Comparison of ENCODE assay signal across 1 cellular context in the genomic region with DNA sequence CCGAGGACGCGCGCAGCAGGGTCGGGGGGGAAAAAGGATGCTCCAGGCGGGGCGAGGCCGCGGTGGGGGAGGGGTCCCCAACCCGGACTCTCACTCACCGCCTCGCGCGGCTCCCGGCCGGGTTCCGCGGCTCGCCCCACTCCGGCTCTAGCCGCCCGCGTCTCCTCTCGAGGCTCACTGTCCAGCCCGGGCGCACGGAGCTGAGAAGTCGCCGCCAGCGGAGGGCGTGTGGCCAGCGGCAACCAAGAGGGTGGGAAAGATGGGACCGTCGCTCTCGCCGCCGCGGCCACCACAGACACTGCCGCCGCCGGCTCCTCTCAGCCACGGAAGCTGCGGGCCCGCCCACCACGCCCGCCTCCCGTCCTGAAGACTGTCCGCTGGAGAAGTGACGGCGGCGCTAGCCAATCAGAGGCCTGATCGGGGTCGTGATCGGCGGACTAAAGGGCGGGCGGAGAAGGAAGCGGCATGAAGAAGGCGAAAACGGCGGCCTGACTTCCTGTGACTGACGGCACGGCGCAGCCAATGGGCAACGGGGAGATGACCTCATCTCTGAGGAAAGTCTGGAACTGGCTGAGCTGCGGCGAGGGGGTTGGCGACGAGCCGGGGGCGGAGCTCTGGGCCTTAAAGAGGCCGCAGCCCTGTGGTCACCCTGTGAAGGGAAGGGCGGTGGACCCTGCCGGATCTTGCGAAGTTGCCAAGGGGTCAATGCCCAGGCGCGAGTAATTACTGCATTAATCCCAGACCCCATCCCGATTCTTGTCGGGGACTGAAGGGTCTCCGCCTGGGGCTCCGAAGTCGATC.
A peak's percentile ranks its signal among the peaks of the same experiment; 100 is the strongest.
TF ChIP-seq lines count a peak whose summit lies in the region.

TSS of gene MRTFA (minus strand) at position 340 of the 801 bp plus-strand sequence.

TF ChIP-seq in K562, 482 proteins besides CTCF, POLR2A, EP300 and RAD21 (continued from another document and continues in another):
- TF ChIP-seq MYNN (IDR thresholded peaks at IDR 0.05) (no peak), MYNN (CRISPR knock-in tag; IDR thresholded peaks at IDR 0.05) (no peak), FUS (optimal IDR thresholded peaks at IDR 0.05; ENCODE audit: low read depth, low read length) (no peak), MEF2A (IDR thresholded peaks at IDR 0.05; ENCODE audit: control insufficient read depth, low read depth, low read length) (no peak), PML (IDR thresholded peaks at IDR 0.05; ENCODE audit: low read length) (peak; percentile 39; the same call in 1 of the 2 replicates), CBX8 (IDR thresholded peaks at IDR 0.05; ENCODE audit: borderline replicate concordance, extremely low read depth, low read depth, low read length, poor library complexity, severe bottlenecking) (no peak), RREB1 (CRISPR knock-in tag; IDR thresholded peaks at IDR 0.05) (peak; percentile 69; the same call in 1 of the 2 replicates), KDM5B (IDR thresholded peaks at IDR 0.05; ENCODE audit: insufficient replicate concordance, low read depth, low read length) (peak; percentile 61), HMGN3 (IDR thresholded peaks at IDR 0.05; ENCODE audit: borderline replicate concordance, extremely low read depth, insufficient read length, low read depth, low read length) (peak; percentile 34), NRF1 (conservative IDR thresholded peaks at IDR 0.05 in 1 of 2, IDR thresholded peaks at IDR 0.05 in 1 of 2) (peak; percentile 67 to 74), STAT5A (IDR thresholded peaks at IDR 0.05; ENCODE audit: borderline replicate concordance, low read length) (no peak), MYC (IDR thresholded peaks at IDR 0.05; ENCODE audit: low read depth, low read length) (no peak), MYC (CRISPR knock-in tag; IDR thresholded peaks at IDR 0.05; ENCODE audit: borderline replicate concordance, low read depth) (no peak), U2AF1 (optimal IDR thresholded peaks at IDR 0.05; ENCODE audit: low read depth, low read length) (peak; percentile 82), ZNF512 (tag; IDR thresholded peaks at IDR 0.05) (no peak), FIP1L1 (IDR thresholded peaks at IDR 0.05; ENCODE audit: low read depth, low read length, poor library complexity, severe bottlenecking) (peak; percentile 45), ZNF778 (CRISPR knock-in tag; IDR thresholded peaks at IDR 0.05) (no peak), ZNF217 (CRISPR knock-in tag; IDR thresholded peaks at IDR 0.05) (no peak), GTF2A2 (tag; IDR thresholded peaks at IDR 0.05) (no peak), ELF1 (tag; IDR thresholded peaks at IDR 0.05) (peak; percentile 48; the same call in 1 of the 2 replicates), DMBX1 (CRISPR knock-in tag; IDR thresholded peaks at IDR 0.05; ENCODE audit: borderline replicate concordance) (no peak), CREM (IDR thresholded peaks at IDR 0.05; ENCODE audit: low read depth) (peak; percentile 74), HNRNPL (IDR thresholded peaks at IDR 0.05; ENCODE audit: low read depth, low read length) (no peak; the same call in 1 of the 2 replicates), ZNF518B (CRISPR knock-in tag; IDR thresholded peaks at IDR 0.05) (no peak), RB1 (IDR thresholded peaks at IDR 0.05; ENCODE audit: low read depth) (peak; percentile 67)
- TF ChIP-seq, protein P1, sequence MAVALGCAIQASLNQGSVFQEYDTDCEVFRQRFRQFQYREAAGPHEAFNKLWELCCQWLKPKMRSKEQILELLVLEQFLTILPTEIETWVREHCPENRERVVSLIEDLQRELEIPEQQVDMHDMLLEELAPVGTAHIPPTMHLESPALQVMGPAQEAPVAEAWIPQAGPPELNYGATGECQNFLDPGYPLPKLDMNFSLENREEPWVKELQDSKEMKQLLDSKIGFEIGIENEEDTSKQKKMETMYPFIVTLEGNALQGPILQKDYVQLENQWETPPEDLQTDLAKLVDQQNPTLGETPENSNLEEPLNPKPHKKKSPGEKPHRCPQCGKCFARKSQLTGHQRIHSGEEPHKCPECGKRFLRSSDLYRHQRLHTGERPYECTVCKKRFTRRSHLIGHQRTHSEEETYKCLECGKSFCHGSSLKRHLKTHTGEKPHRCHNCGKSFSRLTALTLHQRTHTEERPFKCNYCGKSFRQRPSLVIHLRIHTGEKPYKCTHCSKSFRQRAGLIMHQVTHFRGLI (CRISPR knock-in tag; IDR thresholded peaks at IDR 0.05): no peak
- TF ChIP-seq, protein P2, sequence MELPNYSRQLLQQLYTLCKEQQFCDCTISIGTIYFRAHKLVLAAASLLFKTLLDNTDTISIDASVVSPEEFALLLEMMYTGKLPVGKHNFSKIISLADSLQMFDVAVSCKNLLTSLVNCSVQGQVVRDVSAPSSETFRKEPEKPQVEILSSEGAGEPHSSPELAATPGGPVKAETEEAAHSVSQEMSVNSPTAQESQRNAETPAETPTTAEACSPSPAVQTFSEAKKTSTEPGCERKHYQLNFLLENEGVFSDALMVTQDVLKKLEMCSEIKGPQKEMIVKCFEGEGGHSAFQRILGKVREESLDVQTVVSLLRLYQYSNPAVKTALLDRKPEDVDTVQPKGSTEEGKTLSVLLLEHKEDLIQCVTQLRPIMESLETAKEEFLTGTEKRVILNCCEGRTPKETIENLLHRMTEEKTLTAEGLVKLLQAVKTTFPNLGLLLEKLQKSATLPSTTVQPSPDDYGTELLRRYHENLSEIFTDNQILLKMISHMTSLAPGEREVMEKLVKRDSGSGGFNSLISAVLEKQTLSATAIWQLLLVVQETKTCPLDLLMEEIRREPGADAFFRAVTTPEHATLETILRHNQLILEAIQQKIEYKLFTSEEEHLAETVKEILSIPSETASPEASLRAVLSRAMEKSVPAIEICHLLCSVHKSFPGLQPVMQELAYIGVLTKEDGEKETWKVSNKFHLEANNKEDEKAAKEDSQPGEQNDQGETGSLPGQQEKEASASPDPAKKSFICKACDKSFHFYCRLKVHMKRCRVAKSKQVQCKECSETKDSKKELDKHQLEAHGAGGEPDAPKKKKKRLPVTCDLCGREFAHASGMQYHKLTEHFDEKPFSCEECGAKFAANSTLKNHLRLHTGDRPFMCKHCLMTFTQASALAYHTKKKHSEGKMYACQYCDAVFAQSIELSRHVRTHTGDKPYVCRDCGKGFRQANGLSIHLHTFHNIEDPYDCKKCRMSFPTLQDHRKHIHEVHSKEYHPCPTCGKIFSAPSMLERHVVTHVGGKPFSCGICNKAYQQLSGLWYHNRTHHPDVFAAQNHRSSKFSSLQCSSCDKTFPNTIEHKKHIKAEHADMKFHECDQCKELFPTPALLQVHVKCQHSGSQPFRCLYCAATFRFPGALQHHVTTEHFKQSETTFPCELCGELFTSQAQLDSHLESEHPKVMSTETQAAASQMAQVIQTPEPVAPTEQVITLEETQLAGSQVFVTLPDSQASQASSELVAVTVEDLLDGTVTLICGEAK (IDR thresholded peaks at IDR 0.05): peak; percentile 83
- TF ChIP-seq, protein P2 (CRISPR knock-in tag; IDR thresholded peaks at IDR 0.05): no peak
- TF ChIP-seq, protein P3, sequence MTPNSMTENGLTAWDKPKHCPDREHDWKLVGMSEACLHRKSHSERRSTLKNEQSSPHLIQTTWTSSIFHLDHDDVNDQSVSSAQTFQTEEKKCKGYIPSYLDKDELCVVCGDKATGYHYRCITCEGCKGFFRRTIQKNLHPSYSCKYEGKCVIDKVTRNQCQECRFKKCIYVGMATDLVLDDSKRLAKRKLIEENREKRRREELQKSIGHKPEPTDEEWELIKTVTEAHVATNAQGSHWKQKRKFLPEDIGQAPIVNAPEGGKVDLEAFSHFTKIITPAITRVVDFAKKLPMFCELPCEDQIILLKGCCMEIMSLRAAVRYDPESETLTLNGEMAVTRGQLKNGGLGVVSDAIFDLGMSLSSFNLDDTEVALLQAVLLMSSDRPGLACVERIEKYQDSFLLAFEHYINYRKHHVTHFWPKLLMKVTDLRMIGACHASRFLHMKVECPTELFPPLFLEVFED (CRISPR knock-in tag; conservative IDR thresholded peaks at IDR 0.05): no peak
